In genomic region chr11:69148377-69148762, GRCh38 we compare ENCODE assay signal across 27 cellular contexts. TPM values are rescaled to one million over a fixed set of nuclear protein-coding genes. Genes with fewer than 3 reads are reported as not detected.
"Had no signal": no experiment of that assay in that cellular context is flagged by ENCODE, and none has a peak within 500 bp of the region (broad histone marks: within the 10 kb centered on the region; RNA-seq: fewer than 3 reads in every experiment).

No MANE protein-coding gene starts in this region.

- H3K4me3 Mint-ChIP-seq: naive thymus-derived CD8-positive, alpha-beta T cell; stimulated activated effector memory CD8-positive, alpha-beta T cell treated with anti-CD3 and anti-CD28 coated beads, Interleukin-12 subunit alpha, Interleukin-12 subunit beta, amount 100 ng/mL, for 72 hours had no signal

- H3K27me3 ChIP-seq: esophagus muscularis mucosa, gastroesophageal sphincter, heart right ventricle, left lung, neutrophil, pancreas, right atrium auricular region, sigmoid colon, stomach, thyroid gland had no signal

- H3K27me3 Mint-ChIP-seq: naive thymus-derived CD8-positive, alpha-beta T cell had no signal

- H3K9me3 ChIP-seq: neutrophil, pancreas, prostate gland, thyroid gland had no signal

- H3K27ac Mint-ChIP-seq: stimulated activated effector memory CD8-positive, alpha-beta T cell treated with anti-CD3 and anti-CD28 coated beads, Interleukin-12 subunit alpha, Interleukin-12 subunit beta, amount 100 ng/mL, for 72 hours had no signal

- H3K4me3 ChIP-seq: coronary artery, esophagus muscularis mucosa, gastroesophageal sphincter, heart right ventricle, left lung, pancreas, prostate gland, right atrium auricular region, sigmoid colon, stomach, thyroid gland had no signal

- H3K4me1 ChIP-seq: esophagus muscularis mucosa, foreskin keratinocyte, gastroesophageal sphincter, left lung, pancreas, prostate gland, right atrium auricular region, sigmoid colon, stomach, thyroid gland had no signal

- ATAC-seq: foreskin keratinocyte; gastroesophageal sphincter; heart right ventricle; left cardiac atrium; left lung; naive thymus-derived CD8-positive, alpha-beta T cell; pancreas; stimulated activated effector memory CD8-positive, alpha-beta T cell treated with anti-CD3 and anti-CD28 coated beads, Interleukin-12 subunit alpha, Interleukin-12 subunit beta, amount 100 ng/mL, for 72 hours had no signal

- H3K36me3 Mint-ChIP-seq: stimulated activated effector memory CD8-positive, alpha-beta T cell treated with anti-CD3 and anti-CD28 coated beads, Interleukin-12 subunit alpha, Interleukin-12 subunit beta, amount 100 ng/mL, for 72 hours had no signal

- DNase-seq: dermis blood vessel endothelial cell; effector memory CD4-positive, alpha-beta T cell; foreskin keratinocyte; heart right ventricle; hippocampal formation; left cardiac atrium; mesenchymal stem cell; naive thymus-derived CD8-positive, alpha-beta T cell; pancreas; sigmoid colon; stimulated activated CD4-positive, alpha-beta T cell treated with anti-CD3 and anti-CD28 coated beads, Interleukin-2, amount 100 ng/mL, for 24 hours; stimulated activated CD4-positive, alpha-beta T cell treated with anti-CD3 and anti-CD28 coated beads, Interleukin-4, amount 100 ng/mL, for 24 hours; stimulated activated naive CD4-positive, alpha-beta T cell treated with Interleukin-2 at 50 U/mL for 16 hours; stomach; thyroid gland; trophoblast cell had no signal

- H3K27ac ChIP-seq: coronary artery, esophagus muscularis mucosa, foreskin keratinocyte, gastroesophageal sphincter, heart right ventricle, left lung, neutrophil, pancreas, prostate gland, right atrium auricular region, sigmoid colon, stomach, thyroid gland had no signal

- H3K36me3 ChIP-seq: left lung, neutrophil, pancreas, prostate gland, right atrium auricular region, thyroid gland had no signal

RNA-seq across cellular contexts. Expression of gene SMIM38, which starts 7.4 kb away (rescaled TPM):
- total RNA-seq: endothelial cell of umbilical vein, epithelial cell of proximal tubule, foreskin keratinocyte, kidney epithelial cell had no signal
- polyA plus RNA-seq: foreskin keratinocyte had no signal
